ENCODE assay signal across 10 cellular contexts in the genomic region with DNA sequence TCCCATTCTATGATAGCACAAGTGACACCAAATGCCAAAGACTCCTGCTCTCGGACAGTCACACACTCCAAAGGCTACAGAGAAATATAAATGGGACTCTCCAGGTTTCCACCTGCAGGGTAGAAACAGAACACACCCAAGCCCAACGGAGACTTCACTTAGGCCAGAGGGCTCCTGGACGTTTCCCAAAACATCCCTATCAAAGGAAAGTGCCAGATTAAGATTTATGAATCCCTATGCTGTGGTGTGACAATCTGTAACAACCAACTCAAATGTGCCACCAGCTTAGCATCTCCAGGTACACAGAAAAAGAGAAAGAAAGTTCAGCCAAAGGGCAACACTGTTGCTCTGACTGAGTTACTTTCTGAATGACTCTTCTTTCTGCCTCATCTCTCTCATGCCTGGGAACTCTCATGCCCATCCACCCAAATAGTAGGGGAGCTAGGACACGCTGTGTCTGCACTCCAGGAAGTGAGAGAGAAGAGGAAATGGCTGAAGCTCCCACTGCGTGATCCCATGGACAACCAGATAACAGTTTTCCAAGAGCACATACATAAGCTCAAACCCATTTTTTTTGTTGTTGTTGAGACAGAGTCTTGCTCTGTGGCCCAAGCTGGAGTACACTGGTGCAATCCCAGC. TPM values are rescaled to one million over a fixed set of nuclear protein-coding genes. Genes with fewer than 3 reads are reported as not detected.
DNase-seq lines count a peak whose midpoint lies in the region; TF ChIP-seq lines count a peak whose summit lies in the region.
"Had no signal": no experiment of that assay in that cellular context is flagged by ENCODE, and none has a peak within 500 bp of the region (broad histone marks: within the 10 kb centered on the region; RNA-seq: fewer than 3 reads in every experiment).

No MANE protein-coding gene starts in this region.

- no peak overlapping the region for H3K9ac ChIP-seq in neural progenitor cell

- TF ChIP-seq CTCF in HEK293 (tag by site-specific recombination; IDR thresholded peaks at IDR 0.05) (no peak), Peyer's patch (IDR thresholded peaks at IDR 0.05) (no peak), neural progenitor cell (IDR thresholded peaks at IDR 0.05) (no peak), osteocyte (IDR thresholded peaks at IDR 0.05) (no peak)

- H3K4me1 ChIP-seq in HEK293 (ENCODE audit: control insufficient read depth, insufficient read depth, low read length), result no peaks in the 10 kb centered on the region
- H3K4me1 ChIP-seq in Peyer's patch, result peaks cover 0 to 5% (median 0%) of the 10 kb centered on the region in 4 donors
- no peaks in the 10 kb centered on the region for H3K4me1 ChIP-seq in neural progenitor cell

- H3K79me2 ChIP-seq in neural progenitor cell (ENCODE audit: low read depth), result peaks cover 3% of the 10 kb centered on the region

- H3K4me3 Mint-ChIP-seq in activated CD4-positive, alpha-beta T cell treated with anti-CD3 and anti-CD28 coated beads, Interleukin-2, amount 10 ng/mL, durations not matched to agents 24 days and 14 days, result peak overlapping the region; percentile 77
- H3K4me3 Mint-ChIP-seq in neural progenitor cell (peak overlapping the region; percentile 13), osteocyte (ENCODE audit: unreplicated experiment) (no peak overlapping the region)
- H3K4me3 Mint-ChIP-seq: naive B cell had no signal

- H3K9me3 ChIP-seq in HEK293 (ENCODE audit: control insufficient read depth, insufficient read depth, low read depth, low read length) (no peaks in the 10 kb centered on the region), Peyer's patch (no peaks in the 10 kb centered on the region), neural progenitor cell (ENCODE audit: low read depth) (no peaks in the 10 kb centered on the region)

- no peaks in the 10 kb centered on the region for H4K20me1 ChIP-seq in neural progenitor cell (ENCODE audit: low read depth)

- H3K36me3 Mint-ChIP-seq in activated CD4-positive, alpha-beta T cell treated with anti-CD3 and anti-CD28 coated beads, Interleukin-2, amount 10 ng/mL, durations not matched to agents 24 days and 14 days (ENCODE audit: low read depth), result peaks cover 60% of the 10 kb centered on the region
- H3K36me3 Mint-ChIP-seq in neural progenitor cell, result peaks cover 44% of the 10 kb centered on the region
- peaks cover 18% of the 10 kb centered on the region for H3K36me3 Mint-ChIP-seq in osteocyte (ENCODE audit: unreplicated experiment)

- H2AFZ ChIP-seq in neural progenitor cell (replicated peaks), result no peak overlapping the region

- TF ChIP-seq POLR2A in Peyer's patch (IDR thresholded peaks at IDR 0.05), result no peak

- H3K27ac Mint-ChIP-seq in activated CD4-positive, alpha-beta T cell treated with anti-CD3 and anti-CD28 coated beads, Interleukin-2, amount 10 ng/mL, durations not matched to agents 24 days and 14 days, result peak overlapping the region; percentile 97
- H3K27ac Mint-ChIP-seq in neural progenitor cell, result no peak overlapping the region
- no peak overlapping the region for H3K27ac Mint-ChIP-seq in osteocyte (ENCODE audit: unreplicated experiment)

- H3K4me1 Mint-ChIP-seq in activated CD4-positive, alpha-beta T cell treated with anti-CD3 and anti-CD28 coated beads, Interleukin-2, amount 10 ng/mL, durations not matched to agents 24 days and 14 days, result peaks cover 70% of the 10 kb centered on the region
- H3K4me1 Mint-ChIP-seq in neural progenitor cell, result no peaks in the 10 kb centered on the region
- H3K4me1 Mint-ChIP-seq in osteocyte (ENCODE audit: unreplicated experiment), result peaks cover 19% of the 10 kb centered on the region
- H3K4me1 Mint-ChIP-seq: naive B cell had no signal

- H3K36me3 ChIP-seq in HEK293 (ENCODE audit: control insufficient read depth in 2 of 2, insufficient read depth in 1 of 2, low read length in 2 of 2), result peaks cover 16 to 45% of the 10 kb centered on the region in 2 experiments
- peaks cover 0 to 3% (median 0%) of the 10 kb centered on the region in 3 donors for H3K36me3 ChIP-seq in Peyer's patch
- no peaks in the 10 kb centered on the region for H3K36me3 ChIP-seq in neural progenitor cell

- H3F3A ChIP-seq in neural progenitor cell (ENCODE audit: low read depth), result no peaks in the 10 kb centered on the region

- H3K4me3 ChIP-seq in HEK293 (ENCODE audit: low read depth, low read length), result no peak overlapping the region
- no peak overlapping the region for H3K4me3 ChIP-seq in Peyer's patch
- no peak overlapping the region for H3K4me3 ChIP-seq in neural progenitor cell

- no peaks in the 10 kb centered on the region for H3K27me3 Mint-ChIP-seq in activated CD4-positive, alpha-beta T cell treated with anti-CD3 and anti-CD28 coated beads, Interleukin-2, amount 10 ng/mL, durations not matched to agents 24 days and 14 days
- peaks cover 2% of the 10 kb centered on the region for H3K27me3 Mint-ChIP-seq in neural progenitor cell (ENCODE audit: insufficient read depth, low read depth)
- no peaks in the 10 kb centered on the region for H3K27me3 Mint-ChIP-seq in osteocyte (ENCODE audit: unreplicated experiment)
- H3K27me3 Mint-ChIP-seq: naive B cell had no signal

- DNase-seq in activated CD4-positive, alpha-beta T cell treated with anti-CD3 and anti-CD28 coated beads, Interleukin-2, amount 10 ng/mL, durations not matched to agents 24 days and 14 days, result peak; percentile 86
- no peak for DNase-seq in activated CD4-positive, alpha-beta T cell treated with anti-CD3 and anti-CD28 coated beads, Interleukin-2, amount 50 U/mL, for 1 hour
- no peak for DNase-seq in Peyer's patch
- no peak for DNase-seq in neural progenitor cell (ENCODE audit: low spot score)
- no peak for DNase-seq in osteocyte (ENCODE audit: extremely low spot score, unreplicated experiment)
- no peak for DNase-seq in H4 (ENCODE audit: low spot score)
- no peak for DNase-seq in inferior parietal cortex (ENCODE audit: extremely low spot score)
- DNase-seq: naive B cell, NCI-H524 treated with DMSO at 0.1 percent for 48 hours had no signal

- POLR2A ChIA-PET in HEK293 (lab: Yijun Ruan, JAX), result interaction anchor here (0.8 kb wide), 1 partner anchor 8 kb away, joined by 3 read pairs; no protein-coding TSS in a partner anchor

- intact Hi-C loops in activated CD4-positive, alpha-beta T cell treated with anti-CD3 and anti-CD28 coated beads, Interleukin-2, amount 10 ng/mL, durations not matched to agents 24 days and 14 days (cut with micrococcal nuclease), result loop anchor here (1.0 kb wide), 1 partner anchor 12 kb away; no protein-coding TSS in a partner anchor

- H3K27ac ChIP-seq in HEK293 (ENCODE audit: extremely low read depth, low read depth, low read length), result no peak overlapping the region
- H3K27ac ChIP-seq in Peyer's patch, result peak overlapping the region in 3 of 4 donors; percentile 11 to 17 (median 15)
- H3K27ac ChIP-seq in neural progenitor cell, result no peak overlapping the region

- CTCF ChIA-PET in HEK293 (lab: Yijun Ruan, JAX), result interaction anchor here (1.4 to 1.9 kb wide), 3 partner anchors 9 to 113 kb away, joined by 3 to 10 read pairs (median 5); no protein-coding TSS in a partner anchor

- H3K4me2 ChIP-seq in neural progenitor cell, result no peak overlapping the region

- H3K27me3 ChIP-seq in Peyer's patch (no peaks in the 10 kb centered on the region), neural progenitor cell (no peaks in the 10 kb centered on the region)

- H3K9me3 Mint-ChIP-seq in activated CD4-positive, alpha-beta T cell treated with anti-CD3 and anti-CD28 coated beads, Interleukin-2, amount 10 ng/mL, durations not matched to agents 24 days and 14 days, result peaks cover 3% of the 10 kb centered on the region
- peaks cover 14% of the 10 kb centered on the region for H3K9me3 Mint-ChIP-seq in neural progenitor cell
- no peaks in the 10 kb centered on the region for H3K9me3 Mint-ChIP-seq in osteocyte (ENCODE audit: unreplicated experiment)

TF ChIP-seq in HEK293, 187 proteins besides CTCF, POLR2A, EP300 and RAD21:
- TF ChIP-seq ZNF571 (tag by site-specific recombination; IDR thresholded peaks at IDR 0.05), result no peak
- TF ChIP-seq, protein P1, sequence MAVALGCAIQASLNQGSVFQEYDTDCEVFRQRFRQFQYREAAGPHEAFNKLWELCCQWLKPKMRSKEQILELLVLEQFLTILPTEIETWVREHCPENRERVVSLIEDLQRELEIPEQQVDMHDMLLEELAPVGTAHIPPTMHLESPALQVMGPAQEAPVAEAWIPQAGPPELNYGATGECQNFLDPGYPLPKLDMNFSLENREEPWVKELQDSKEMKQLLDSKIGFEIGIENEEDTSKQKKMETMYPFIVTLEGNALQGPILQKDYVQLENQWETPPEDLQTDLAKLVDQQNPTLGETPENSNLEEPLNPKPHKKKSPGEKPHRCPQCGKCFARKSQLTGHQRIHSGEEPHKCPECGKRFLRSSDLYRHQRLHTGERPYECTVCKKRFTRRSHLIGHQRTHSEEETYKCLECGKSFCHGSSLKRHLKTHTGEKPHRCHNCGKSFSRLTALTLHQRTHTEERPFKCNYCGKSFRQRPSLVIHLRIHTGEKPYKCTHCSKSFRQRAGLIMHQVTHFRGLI (tag by site-specific recombination; IDR thresholded peaks at IDR 0.05), result peak; percentile 27; the same call in 1 of the 2 replicates
- no peak for TF ChIP-seq ZNF48 (tag by site-specific recombination; IDR thresholded peaks at IDR 0.05)
- TF ChIP-seq PRDM6 (tag by site-specific recombination; IDR thresholded peaks at IDR 0.05), result no peak

RNA-seq across cellular contexts. Expression of gene SMG6, which starts 49.7 kb away (rescaled TPM):
- total RNA-seq in activated CD4-positive, alpha-beta T cell treated with anti-CD3 and anti-CD28 coated beads, Interleukin-2, amount 10 ng/mL, durations not matched to agents 24 days and 14 days, result 31.6 and 36.2 TPM in 2 replicates
- 100 to 1,000 TPM in 1 of 4 donors, 10 to 100 TPM in 3; 33.3 to 139 (median 67.4) TPM for total RNA-seq in Peyer's patch
- 19.0 and 27.0 TPM in 2 replicates for total RNA-seq in neural progenitor cell (ENCODE audit: low replicate concordance)
- total RNA-seq in osteocyte, result 36.7 and 38.4 TPM in 2 replicates
- total RNA-seq in H4 (2014; rRNA removed; shearing (Covaris generic)), result 10.3 and 24.5 TPM in 2 replicates

RNA-seq across cellular contexts. Expression of gene SRR, which starts 49.9 kb away (rescaled TPM):
- 13.8 and 15.6 TPM in 2 replicates for total RNA-seq in activated CD4-positive, alpha-beta T cell treated with anti-CD3 and anti-CD28 coated beads, Interleukin-2, amount 10 ng/mL, durations not matched to agents 24 days and 14 days
- total RNA-seq in Peyer's patch (10 to 100 TPM in 1 of 4 donors, 1 to 10 TPM in 3; 2.1 to 27.2 (median 5.5) TPM), neural progenitor cell (ENCODE audit: low replicate concordance) (26.4 and 40.9 TPM in 2 replicates), osteocyte (16.3 and 18.9 TPM in 2 replicates)
- total RNA-seq in H4 (2014; rRNA removed; shearing (Covaris generic)), result 23.1 and 34.9 TPM in 2 replicates

Comparison
In these comparisons a context has a peak if more than half of its experiments do, and no peak if none do; other contexts are left out.
1. H3K27ac ChIP-seq: peak in Peyer's patch (3 of 4); none in HEK293 (single experiment) and neural progenitor cell (single experiment).